Comparison of ENCODE assay signal across 9 cellular contexts in genomic region chr9:121651014-121651294, GRCh38. TPM values are rescaled to one million over a fixed set of nuclear protein-coding genes. Genes with fewer than 3 reads are reported as not detected.
DNase-seq lines count a peak whose midpoint lies in the region; ATAC-seq and TF ChIP-seq lines count a peak whose summit lies in the region.
"Had no signal": no experiment of that assay in that cellular context is flagged by ENCODE, and none has a peak within 500 bp of the region (broad histone marks: within the 10 kb centered on the region; RNA-seq: fewer than 3 reads in every experiment).

No MANE protein-coding gene starts in this region.

- no peaks in the 10 kb centered on the region for H3K36me3 Mint-ChIP-seq in CD4-positive, CD25-positive, alpha-beta regulatory T cell

- H3K27me3 ChIP-seq in CD4-positive, CD25-positive, alpha-beta regulatory T cell (ENCODE audit: control insufficient read depth, insufficient read depth, low read length), result peaks cover 16% of the 10 kb centered on the region
- no peaks in the 10 kb centered on the region for H3K27me3 ChIP-seq in PC-3 (ENCODE audit: low read length)
- no peaks in the 10 kb centered on the region for H3K27me3 ChIP-seq in right cardiac atrium (ENCODE audit: control insufficient read depth, insufficient read depth)
- H3K27me3 ChIP-seq in prostate gland (replicated peaks; ENCODE audit: insufficient read depth), result no peaks in the 10 kb centered on the region

- 18% methylated on average over 9 of the region's 9 CpGs for WGBS in right cardiac atrium
- WGBS in prostate gland, result 13% methylated on average over 9 of the region's 9 CpGs
- 3 to 16% methylated on average over 8 to 9 of the region's 9 CpGs for WGBS in lower leg skin, 2 donors

- no peaks in the 10 kb centered on the region for H3K36me3 ChIP-seq in CD4-positive, CD25-positive, alpha-beta regulatory T cell (ENCODE audit: control insufficient read depth, insufficient read depth, low read length)
- no peaks in the 10 kb centered on the region for H3K36me3 ChIP-seq in PC-3 (ENCODE audit: low read depth, low read length)
- H3K36me3 ChIP-seq in prostate gland, result no peaks in the 10 kb centered on the region

- H3F3A ChIP-seq in PC-3 (ENCODE audit: low read length, unreplicated experiment), result no peaks in the 10 kb centered on the region

- H3K4me3 Mint-ChIP-seq in CD4-positive, CD25-positive, alpha-beta regulatory T cell, result peak overlapping the region in 3 of 4 donors; percentile 28 to 65 (median 38)

- CTCF ChIA-PET in PC-3 (lab: Charles Lee), result no interaction called here

- peaks cover 54% of the 10 kb centered on the region for H3K27me3 Mint-ChIP-seq in CD4-positive, CD25-positive, alpha-beta regulatory T cell

- H3K79me2 ChIP-seq in PC-3 (ENCODE audit: low read length), result no peaks in the 10 kb centered on the region

- H3K4me1 Mint-ChIP-seq in CD4-positive, CD25-positive, alpha-beta regulatory T cell, result peaks cover 0 to 15% (median 2%) of the 10 kb centered on the region in 4 donors

- no peak overlapping the region for H3K27ac ChIP-seq in CD4-positive, CD25-positive, alpha-beta regulatory T cell (ENCODE audit: insufficient read depth, low read length, poor library complexity, severe bottlenecking)
- no peak overlapping the region for H3K27ac ChIP-seq in PC-3 (ENCODE audit: low read length)
- H3K27ac ChIP-seq in right cardiac atrium (ENCODE audit: low read length), result peak overlapping the region; percentile 91
- no peak overlapping the region for H3K27ac ChIP-seq in prostate gland

- no peak for TF ChIP-seq POLR2A in prostate gland (IDR thresholded peaks at IDR 0.05)
- no peak for TF ChIP-seq POLR2A in lower leg skin (IDR thresholded peaks at IDR 0.05)

- no peak for ATAC-seq in CD4-positive, CD25-positive, alpha-beta regulatory T cell (ENCODE audit: low read depth in 2 of 2)
- ATAC-seq in PC-3, result peak; percentile 25
- no peak for ATAC-seq in right cardiac atrium
- no peak for ATAC-seq in GM19324 (IDR thresholded peaks at IDR 0.05; ENCODE audit: low FRiP score, unreplicated experiment)

- no peak overlapping the region for H3K27ac Mint-ChIP-seq in CD4-positive, CD25-positive, alpha-beta regulatory T cell

- BruUV-seq in PC-3 (replicated peaks; lab: Mats Ljungman, UMichigan), result no TSS peak

- intact Hi-C loops in PC-3 (cut with micrococcal nuclease), result no loop called here
- intact Hi-C loops in right cardiac atrium (cut with DNase I), result no loop called here
- intact Hi-C loops in prostate gland (cut with DNase I), result no loop called here
- intact Hi-C loops in lower leg skin (cut with DNase I; ENCODE audit: low total_unique reads), result no loop called here

- peak overlapping the region; percentile 55; the same call in 1 of the 2 replicates for H3K9ac ChIP-seq in PC-3 (ENCODE audit: low read length)

- H3K4me1 ChIP-seq in CD4-positive, CD25-positive, alpha-beta regulatory T cell (ENCODE audit: control insufficient read depth, insufficient read depth, low read length, poor library complexity, severe bottlenecking), result no peaks in the 10 kb centered on the region
- H3K4me1 ChIP-seq in PC-3 (ENCODE audit: insufficient read depth, low read length) (peaks cover 12% of the 10 kb centered on the region), right cardiac atrium (ENCODE audit: control insufficient read depth, insufficient read depth, low read length) (peaks cover 20% of the 10 kb centered on the region), prostate gland (replicated peaks) (no peaks in the 10 kb centered on the region)

- no peaks in the 10 kb centered on the region for H3K9me2 ChIP-seq in PC-3 (replicated peaks; ENCODE audit: low read length)

- H2AFZ ChIP-seq in PC-3 (ENCODE audit: low read length), result peak overlapping the region; percentile 72

- H3K4me2 ChIP-seq in PC-3 (ENCODE audit: low read length), result peak overlapping the region; percentile 96

- TF ChIP-seq CTCF in PC-3 (conservative IDR thresholded peaks at IDR 0.05; ENCODE audit: low read depth, low read length) (no peak), prostate gland (IDR thresholded peaks at IDR 0.05) (no peak), lower leg skin (IDR thresholded peaks at IDR 0.05) (no peak)

- no peak overlapping the region for H3K4me3 ChIP-seq in CD4-positive, CD25-positive, alpha-beta regulatory T cell (ENCODE audit: low read depth, low read length)
- peak overlapping the region; percentile 78 for H3K4me3 ChIP-seq in PC-3 (ENCODE audit: low read length)
- peak overlapping the region; percentile 88 for H3K4me3 ChIP-seq in right cardiac atrium (ENCODE audit: low read length)
- H3K4me3 ChIP-seq in prostate gland, result peak overlapping the region; percentile 43 to 48
- no peak overlapping the region for H3K4me3 ChIP-seq in lower leg skin (ENCODE audit: low read depth, poor library complexity, severe bottlenecking)

- no peak for DNase-seq in CD4-positive, CD25-positive, alpha-beta regulatory T cell
- DNase-seq in PC-3 (no peak), right cardiac atrium (no peak), prostate gland (ENCODE audit: low spot score) (no peak), lower leg skin (ENCODE audit: low spot score in 2 of 2) (no peak), NCI-H128 (lab: John Stamatoyannopoulos, UW; ENCODE audit: unreplicated experiment) (no peak), NCI-H345 treated with DMSO at 0.1 percent for 48 hours (lab: John Stamatoyannopoulos, UW; ENCODE audit: unreplicated experiment) (no peak)
- DNase-seq: KG1 had no signal

- POLR2A ChIA-PET in PC-3 (lab: Charles Lee; ENCODE audit: unreplicated experiment), result no interaction called here

- peaks cover 0 to 2% (median 0%) of the 10 kb centered on the region in 7 donors for H3K9me3 Mint-ChIP-seq in CD4-positive, CD25-positive, alpha-beta regulatory T cell

- H3K9me3 ChIP-seq in CD4-positive, CD25-positive, alpha-beta regulatory T cell (ENCODE audit: control insufficient read depth in 2 of 2, low read length in 2 of 2), result no peaks in the 10 kb centered on the region
- H3K9me3 ChIP-seq in PC-3 (ENCODE audit: low read length), result no peaks in the 10 kb centered on the region
- H3K9me3 ChIP-seq in right cardiac atrium (ENCODE audit: control insufficient read depth, low read length), result no peaks in the 10 kb centered on the region
- no peaks in the 10 kb centered on the region for H3K9me3 ChIP-seq in prostate gland

- no peaks in the 10 kb centered on the region for H4K20me1 ChIP-seq in PC-3 (ENCODE audit: low read length)

RNA-seq across cellular contexts. Expression of gene DAB2IP, which starts 0.5 kb away (rescaled TPM):
- not detected for total RNA-seq in CD4-positive, CD25-positive, alpha-beta regulatory T cell
- polyA plus RNA-seq in CD4-positive, CD25-positive, alpha-beta regulatory T cell, result not detected
- total RNA-seq in PC-3 (2014; rRNA removed) (15.2 and 17.6 TPM in 2 replicates), right cardiac atrium (10 to 100 TPM; 41.7 to 55.0 (median 42.7) TPM), prostate gland (10 to 100 TPM; 51.6 to 83.2 TPM), lower leg skin (10 to 100 TPM; 42.5 to 68.0 (median 57.0) TPM)
- polyA plus RNA-seq in right cardiac atrium, result 25.5 TPM

Comparison
In these comparisons a context has a peak if more than half of its experiments do, and no peak if none do; other contexts are left out.
1. H3K4me3 ChIP-seq: peak in PC-3 (single experiment), right cardiac atrium (single experiment) and prostate gland (2 of 2); none in CD4-positive, CD25-positive, alpha-beta regulatory T cell (single experiment) and lower leg skin (single experiment).
2. RNA of gene DAB2IP, which starts 0.5 kb away (total RNA-seq): 51.6 to 83.2 TPM in prostate gland, 42.5 to 68.0 TPM in lower leg skin, 41.7 to 55.0 TPM in right cardiac atrium and 15.2 to 17.6 TPM in PC-3; not detected in CD4-positive, CD25-positive, alpha-beta regulatory T cell (single experiment); every median in the first group is over 10 times any median in the second.